ENCODE assay signal across 29 cellular contexts in genomic region chr6:161378115-161378514, GRCh38.
"Had no signal": no experiment of that assay in that cellular context is flagged by ENCODE, and none has a peak within 500 bp of the region (broad histone marks: within the 10 kb centered on the region; RNA-seq: fewer than 3 reads in every experiment).

No MANE protein-coding gene starts in this region.

- FAIRE-seq: urothelium cell line had no signal

- H3K9me3 ChIP-seq: stomach, suprapubic skin, testis, thoracic aorta, thyroid gland, tibial artery, tibial nerve, transverse colon, upper lobe of left lung, upper lobe of right lung, uterus, vagina had no signal

- H3K4me1 ChIP-seq: testis, thyroid gland, uterus had no signal

- DNase-seq: stimulated activated CD4-positive, alpha-beta T cell treated with anti-CD3 and anti-CD28 coated beads, Interleukin-2, amount 100 ng/mL, for 48 hours; stimulated activated CD4-positive, alpha-beta T cell treated with anti-CD3 and anti-CD28 coated beads, Interleukin-4, amount 100 ng/mL, for 1 hour; stimulated activated CD4-positive, alpha-beta T cell treated with anti-CD3 and anti-CD28 coated beads, Interleukin-4, amount 100 ng/mL, for 24 hours; stimulated activated CD4-positive, alpha-beta T cell treated with anti-CD3 and anti-CD28 coated beads, Interleukin-4, amount 100 ng/mL, for 4 hours; stimulated activated CD8-positive, alpha-beta memory T cell treated with anti-CD3 and anti-CD28 coated beads, Interleukin-4, amount 100 ng/mL, for 48 hours; stimulated activated naive B cell treated with anti-CD40 and anti-IgM and Interleukin-4, amounts not matched to agents 10 μg/mL and 1 μg/mL and 100 μg/mL, for 72 hours; stimulated activated naive CD4-positive, alpha-beta T cell; stimulated activated naive CD4-positive, alpha-beta T cell treated with Interleukin-2 at 50 U/mL for 16 hours; stimulated activated naive CD8-positive, alpha-beta T cell treated with anti-CD3 and anti-CD28 coated beads, Interleukin-15, amount 100 ng/mL, for 72 hours; stimulated activated naive CD8-positive, alpha-beta T cell treated with anti-CD3 and anti-CD28 coated beads, Interleukin-15, Interleukin-2, amounts not matched to agents 100 U/mL and 50 U/mL, for 24 hours; stomach; substantia nigra; testis; thyroid gland; tibial artery; transverse colon; trophoblast cell; upper lobe of right lung; uterus had no signal

- H3K4me3 Mint-ChIP-seq: stimulated activated effector memory CD8-positive, alpha-beta T cell treated with anti-CD3 and anti-CD28 coated beads, Interleukin-12 subunit alpha, Interleukin-12 subunit beta, amount 100 ng/mL, for 72 hours; stimulated activated memory B cell treated with anti-CD40 and anti-IgM and Interleukin-4, amounts not matched to agents 10 μg/mL and 1 μg/mL and 100 μg/mL, for 72 hours; stimulated activated naive B cell treated with anti-CD40 and anti-IgM and Interleukin-4, amounts not matched to agents 10 μg/mL and 1 μg/mL and 100 μg/mL, for 72 hours; stimulated activated naive CD8-positive, alpha-beta T cell treated with anti-CD3 and anti-CD28 coated beads, Interleukin-15, amount 100 ng/mL, for 72 hours; stimulated activated naive CD8-positive, alpha-beta T cell treated with anti-CD3 and anti-CD28 coated beads, Interleukin-15, Interleukin-2, amounts not matched to agents 100 ng/mL and 50 ng/mL, for 24 hours; type B pancreatic cell had no signal

- H3K27ac ChIP-seq: stomach, suprapubic skin, testis, thoracic aorta, thyroid gland, tibial artery, tibial nerve, transverse colon, upper lobe of left lung, upper lobe of right lung, uterus, vagina had no signal

- H3K36me3 ChIP-seq: stomach, suprapubic skin, thoracic aorta, thyroid gland, tibial artery, tibial nerve, transverse colon, upper lobe of left lung, upper lobe of right lung, uterus, vagina had no signal

- H3K27ac Mint-ChIP-seq: stimulated activated effector memory CD8-positive, alpha-beta T cell treated with anti-CD3 and anti-CD28 coated beads, Interleukin-12 subunit alpha, Interleukin-12 subunit beta, amount 100 ng/mL, for 72 hours; stimulated activated memory B cell treated with anti-CD40 and anti-IgM and Interleukin-4, amounts not matched to agents 10 μg/mL and 1 μg/mL and 100 μg/mL, for 72 hours; stimulated activated naive B cell treated with anti-CD40 and anti-IgM and Interleukin-4, amounts not matched to agents 10 μg/mL and 1 μg/mL and 100 μg/mL, for 72 hours; stimulated activated naive CD8-positive, alpha-beta T cell treated with anti-CD3 and anti-CD28 coated beads, Interleukin-15, Interleukin-2, amounts not matched to agents 100 ng/mL and 50 ng/mL, for 24 hours; type B pancreatic cell had no signal

- ATAC-seq: stimulated activated effector memory CD8-positive, alpha-beta T cell treated with anti-CD3 and anti-CD28 coated beads, Interleukin-12 subunit alpha, Interleukin-12 subunit beta, amount 100 ng/mL, for 72 hours; stimulated activated memory B cell treated with anti-CD40 and anti-IgM and Interleukin-4, amounts not matched to agents 10 μg/mL and 1 μg/mL and 100 μg/mL, for 72 hours; stimulated activated naive B cell treated with anti-CD40 and anti-IgM and Interleukin-4, amounts not matched to agents 10 μg/mL and 1 μg/mL and 100 μg/mL, for 72 hours; stimulated activated naive CD8-positive, alpha-beta T cell treated with anti-CD3 and anti-CD28 coated beads, Interleukin-15, amount 100 ng/mL, for 72 hours; stimulated activated naive CD8-positive, alpha-beta T cell treated with anti-CD3 and anti-CD28 coated beads, Interleukin-15, Interleukin-2, amounts not matched to agents 100 U/mL and 50 U/mL, for 24 hours; upper lobe of right lung had no signal

- H3K4me3 ChIP-seq: stomach, suprapubic skin, testis, thoracic aorta, thyroid gland, tibial artery, tibial nerve, transverse colon, upper lobe of left lung, upper lobe of right lung, uterus, vagina had no signal

- H3K27me3 Mint-ChIP-seq: stimulated activated memory B cell treated with anti-CD40 and anti-IgM and Interleukin-4, amounts not matched to agents 10 μg/mL and 1 μg/mL and 100 μg/mL, for 72 hours; stimulated activated naive CD8-positive, alpha-beta T cell treated with anti-CD3 and anti-CD28 coated beads, Interleukin-15, amount 100 ng/mL, for 72 hours; stimulated activated naive CD8-positive, alpha-beta T cell treated with anti-CD3 and anti-CD28 coated beads, Interleukin-15, Interleukin-2, amounts not matched to agents 100 ng/mL and 50 ng/mL, for 24 hours had no signal

- H3K36me3 Mint-ChIP-seq: stimulated activated effector memory CD8-positive, alpha-beta T cell treated with anti-CD3 and anti-CD28 coated beads, Interleukin-12 subunit alpha, Interleukin-12 subunit beta, amount 100 ng/mL, for 72 hours; stimulated activated memory B cell treated with anti-CD40 and anti-IgM and Interleukin-4, amounts not matched to agents 10 μg/mL and 1 μg/mL and 100 μg/mL, for 72 hours; stimulated activated naive B cell treated with anti-CD40 and anti-IgM and Interleukin-4, amounts not matched to agents 10 μg/mL and 1 μg/mL and 100 μg/mL, for 72 hours had no signal

- H3K9me3 Mint-ChIP-seq: stimulated activated effector memory CD8-positive, alpha-beta T cell treated with anti-CD3 and anti-CD28 coated beads, Interleukin-12 subunit alpha, Interleukin-12 subunit beta, amount 100 ng/mL, for 72 hours; stimulated activated memory B cell treated with anti-CD40 and anti-IgM and Interleukin-4, amounts not matched to agents 10 μg/mL and 1 μg/mL and 100 μg/mL, for 72 hours; stimulated activated naive B cell treated with anti-CD40 and anti-IgM and Interleukin-4, amounts not matched to agents 10 μg/mL and 1 μg/mL and 100 μg/mL, for 72 hours; stimulated activated naive CD8-positive, alpha-beta T cell treated with anti-CD3 and anti-CD28 coated beads, Interleukin-15, amount 100 ng/mL, for 72 hours; stimulated activated naive CD8-positive, alpha-beta T cell treated with anti-CD3 and anti-CD28 coated beads, Interleukin-15, Interleukin-2, amounts not matched to agents 100 ng/mL and 50 ng/mL, for 24 hours had no signal

- H3K4me1 Mint-ChIP-seq: stimulated activated memory B cell treated with anti-CD40 and anti-IgM and Interleukin-4, amounts not matched to agents 10 μg/mL and 1 μg/mL and 100 μg/mL, for 72 hours; stimulated activated naive B cell treated with anti-CD40 and anti-IgM and Interleukin-4, amounts not matched to agents 10 μg/mL and 1 μg/mL and 100 μg/mL, for 72 hours; stimulated activated naive CD8-positive, alpha-beta T cell treated with anti-CD3 and anti-CD28 coated beads, Interleukin-15, amount 100 ng/mL, for 72 hours had no signal

- H3K27me3 ChIP-seq: stomach, suprapubic skin, testis, thyroid gland, tibial artery, tibial nerve, transverse colon, upper lobe of left lung, upper lobe of right lung, uterus, vagina had no signal
